ENCODE assay signal across 8 cellular contexts in genomic region chr14:59483360-59483759, GRCh38. TPM values are rescaled to one million over a fixed set of nuclear protein-coding genes. Genes with fewer than 3 reads are reported as not detected.
A peak's percentile ranks its signal among the peaks of the same experiment; 100 is the strongest.
DNase-seq lines count a peak whose midpoint lies in the region; ATAC-seq and TF ChIP-seq lines count a peak whose summit lies in the region.

No MANE protein-coding gene starts in this region.

- TF ChIP-seq CTCF in colonic mucosa (IDR thresholded peaks at IDR 0.05) (no peak), lung (IDR thresholded peaks at IDR 0.05; ENCODE audit: control extremely low read depth, extremely low read depth) (no peak), upper lobe of right lung (IDR thresholded peaks at IDR 0.05) (no peak)

- H3K4me1 ChIP-seq in NT2/D1 (ENCODE audit: insufficient read depth, insufficient read length) (peaks cover 5% of the 10 kb centered on the region), colonic mucosa (peaks cover 6% of the 10 kb centered on the region), lung (ENCODE audit: control insufficient read depth in 2 of 2, insufficient read depth in 2 of 2, low read length in 2 of 2) (peaks cover 7 to 20% of the 10 kb centered on the region in 2 donors), upper lobe of right lung (peaks cover 42% of the 10 kb centered on the region)

- H3K27me3 ChIP-seq in NT2/D1 (ENCODE audit: insufficient read depth, insufficient read length): no peaks in the 10 kb centered on the region
- H3K27me3 ChIP-seq in colonic mucosa: no peaks in the 10 kb centered on the region
- no peaks in the 10 kb centered on the region for H3K27me3 ChIP-seq in lung (ENCODE audit: control insufficient read depth, insufficient read depth)
- no peaks in the 10 kb centered on the region for H3K27me3 ChIP-seq in upper lobe of right lung

- peak overlapping the region; percentile 91 for H3K9ac ChIP-seq in NT2/D1 (ENCODE audit: insufficient read length, low read depth)
- peak overlapping the region; percentile 70 to 83 for H3K9ac ChIP-seq in colonic mucosa (ENCODE audit: low read depth in 2 of 2, low read length in 2 of 2)

- H3K4me3 ChIP-seq in NT2/D1 (ENCODE audit: insufficient read length, low read depth) (peak overlapping the region; percentile 79), colonic mucosa (peak overlapping the region; percentile 74), lung (peak overlapping the region; percentile 93), upper lobe of right lung (peak overlapping the region; percentile 92)

- WGBS in lung, 2 donors: 6% methylated on average over 14 of the region's 14 CpGs

- H3K27ac ChIP-seq in colonic mucosa (peak overlapping the region; percentile 89), lung (ENCODE audit: low read depth in 1 of 2, low read length in 1 of 2) (peak overlapping the region; percentile 95 to 99), upper lobe of right lung (peak overlapping the region; percentile 95)

- H3K36me3 ChIP-seq in NT2/D1 (ENCODE audit: insufficient read depth, insufficient read length, low read length) (peaks cover 47% of the 10 kb centered on the region), colonic mucosa (no peaks in the 10 kb centered on the region), lung (ENCODE audit: control insufficient read depth in 2 of 2, insufficient read depth in 2 of 2, low read length in 2 of 2) (peaks cover 0 to 8% of the 10 kb centered on the region in 2 donors), upper lobe of right lung (peaks cover 7% of the 10 kb centered on the region)

- intact Hi-C loops in colonic mucosa (cut with DNase I): no loop called here
- intact Hi-C loops in upper lobe of right lung (cut with DNase I): no loop called here

- H3K9me3 ChIP-seq in NT2/D1 (ENCODE audit: insufficient read depth, low read length) (no peaks in the 10 kb centered on the region), colonic mucosa (no peaks in the 10 kb centered on the region), lung (ENCODE audit: control insufficient read depth in 2 of 2, insufficient read depth in 1 of 2, low read length in 1 of 2) (no peaks in the 10 kb centered on the region), upper lobe of right lung (no peaks in the 10 kb centered on the region)

- DNase-seq in NCI-H2029 treated with DMSO at 0.1 percent for 48 hours (lab: John Stamatoyannopoulos, UW) (peak; percentile 25), NCI-H2029 (lab: John Stamatoyannopoulos, UW) (no peak), NT2/D1 (ENCODE audit: low read depth, low spot score) (no peak), colonic mucosa (peak; percentile 36), lung (ENCODE audit: low spot score) (no peak), upper lobe of right lung (no peak), T-helper 9 cell (no peak)

- no peak for ATAC-seq in lung (ENCODE audit: insufficient read depth, low FRiP score)
- no peak for ATAC-seq in upper lobe of right lung
- no peak for ATAC-seq in GM19463 (IDR thresholded peaks at IDR 0.05; ENCODE audit: unreplicated experiment)

RNA-seq across cellular contexts. Expression of gene L3HYPDH, which starts 0.8 kb away (rescaled TPM):
- 10 to 100 TPM in 1 of 2 donors, 1 to 10 TPM in 1; 8.7 to 10.2 TPM for total RNA-seq in colonic mucosa
- 10 to 100 TPM; 23.7 to 32.8 TPM for total RNA-seq in lung
- polyA plus RNA-seq in lung: 10 to 100 TPM; 17.1 to 26.4 TPM
- 19.5 TPM for total RNA-seq in upper lobe of right lung

RNA-seq across cellular contexts. Expression of gene JKAMP, which starts 1.0 kb away (rescaled TPM):
- 10 to 100 TPM; 26.6 to 34.0 TPM for total RNA-seq in colonic mucosa
- 100 to 1,000 TPM in 1 of 2 donors, 10 to 100 TPM in 1; 33.0 to 111 TPM for total RNA-seq in lung
- polyA plus RNA-seq in lung: 10 to 100 TPM; 21.8 to 44.3 TPM
- total RNA-seq in upper lobe of right lung: 34.4 TPM

RNA-seq across cellular contexts. Expression of gene GPR135, which starts 18.2 kb away (rescaled TPM):
- total RNA-seq in colonic mucosa (1 to 10 TPM in 1 of 2 donors, under 1 TPM in 1; 0.61 to 1.4 TPM), lung (1 to 10 TPM; 4.6 to 5.9 TPM), upper lobe of right lung (2.1 TPM)
- polyA plus RNA-seq in lung: under 1 TPM; 0.69 to 0.93 TPM

Comparison
In these comparisons a context has a peak if more than half of its experiments do, and no peak if none do; other contexts are left out.
1. DNase-seq: peak in NCI-H2029 treated with DMSO at 0.1 percent for 48 hours (single experiment) and colonic mucosa (single experiment); none in NCI-H2029 (single experiment), NT2/D1 (single experiment), lung (single experiment), upper lobe of right lung (single experiment) and T-helper 9 cell (single experiment).
2. Peak in every context shown above with its lines, with median percentiles within 50 percentile points of each other: H3K4me3 ChIP-seq and H3K27ac ChIP-seq.